Comparison of ENCODE assay signal across 6 cellular contexts in the genomic region with DNA sequence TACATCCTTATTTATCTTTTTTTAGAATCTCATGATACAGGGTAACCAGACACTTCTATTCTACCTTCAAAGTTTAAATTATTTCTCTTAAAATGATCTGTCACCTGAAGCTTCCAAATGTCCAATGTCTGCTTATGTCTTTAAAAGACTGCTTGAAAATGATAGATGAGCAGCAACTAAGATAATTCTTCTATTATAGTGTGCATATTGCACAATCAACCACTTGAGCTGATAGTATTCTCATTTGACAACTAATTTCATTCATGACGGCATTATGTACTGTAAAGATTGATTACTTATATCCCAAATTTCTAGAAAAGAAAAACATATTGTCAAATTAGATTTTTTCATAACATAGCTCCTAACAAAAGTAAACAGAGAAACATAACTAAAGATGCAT.
"Had no signal": no experiment of that assay in that cellular context is flagged by ENCODE, and none has a peak within 500 bp of the region (broad histone marks: within the 10 kb centered on the region; RNA-seq: fewer than 3 reads in every experiment).

No MANE protein-coding gene starts in this region.

- H3K9ac ChIP-seq: KMS-11 had no signal

- H3K4me3 Mint-ChIP-seq: IgD-negative memory B cell had no signal

- H3K4me1 Mint-ChIP-seq: IgD-negative memory B cell had no signal

- DNase-seq: KBM-7, KG1 had no signal

- H3K4me2 ChIP-seq: KMS-11 had no signal

- H3K27ac ChIP-seq: HL-60, KMS-11 had no signal

- H3K27ac Mint-ChIP-seq: IgD-negative memory B cell had no signal

- FAIRE-seq: HTR-8/SVneo had no signal

- H3K27me3 Mint-ChIP-seq: IgD-negative memory B cell had no signal
